ENCODE assay signal across 8 cellular contexts in the genomic region with DNA sequence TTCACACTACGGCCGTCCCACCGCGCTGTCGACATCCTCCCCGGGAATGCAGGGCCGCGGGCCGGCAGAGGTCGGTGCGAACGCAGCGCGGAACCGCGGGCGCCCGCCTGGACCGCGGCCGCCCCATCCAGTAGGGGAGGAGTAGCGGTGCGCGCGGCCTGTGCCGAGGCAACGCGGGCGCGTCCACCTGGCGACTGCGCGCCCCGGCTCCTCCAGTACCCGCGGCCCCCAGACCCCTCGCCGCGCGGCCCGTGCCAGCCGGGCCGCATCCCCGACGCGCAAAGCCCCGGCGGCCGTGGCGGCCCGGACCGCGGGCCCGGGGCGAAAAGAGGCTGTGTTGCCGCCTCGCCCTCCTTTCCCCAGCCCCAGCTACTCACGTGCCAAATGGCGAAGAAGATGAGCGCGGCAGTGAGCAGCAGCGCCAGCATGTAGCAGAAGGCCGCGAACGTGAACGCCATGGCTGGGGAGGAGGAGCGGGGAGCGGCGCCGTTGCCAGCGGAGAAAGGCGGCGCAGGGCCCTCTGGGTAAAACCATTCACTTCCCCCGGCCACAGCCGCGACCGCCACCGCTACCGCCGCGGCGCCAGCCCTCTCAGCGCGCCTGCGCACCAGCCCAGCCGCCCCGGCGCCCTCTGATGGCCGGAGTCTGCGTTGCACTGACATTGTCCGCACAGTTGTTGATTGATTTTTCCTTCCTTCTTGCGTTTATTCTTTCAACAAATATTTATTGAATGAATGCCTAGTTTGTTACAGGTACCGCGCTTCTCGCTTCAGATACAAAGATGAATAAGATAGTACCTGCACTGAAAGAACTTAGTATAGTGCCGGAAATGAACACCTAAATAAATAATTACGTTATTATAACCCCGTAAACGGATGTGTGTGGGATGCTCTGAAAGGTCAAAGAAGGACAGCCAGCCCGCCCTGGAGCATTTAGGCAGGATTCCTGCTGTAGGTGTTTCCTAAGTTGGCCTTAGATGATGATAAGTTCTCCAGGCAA. TPM values are rescaled to one million over a fixed set of nuclear protein-coding genes. Genes with fewer than 3 reads are reported as not detected.
A peak's percentile ranks its signal among the peaks of the same experiment; 100 is the strongest.
DNase-seq lines count a peak whose midpoint lies in the region; ATAC-seq, FAIRE-seq and TF ChIP-seq lines count a peak whose summit lies in the region.

A gene (minus strand): TSS at position 505 of the 999 bp plus-strand sequence. CDS start 47 bp downstream, at position 458.

- no peaks in the 10 kb centered on the region for H3K36me3 Mint-ChIP-seq in immature natural killer cell

- peak within 1 kb of the TSS; percentile 80 to 97 (median 91) for H3K27ac Mint-ChIP-seq in immature natural killer cell

- H3K27me3 ChIP-seq in bronchial epithelial cell (ENCODE audit: control insufficient read depth, insufficient read depth, low read length) = no peaks in the 10 kb centered on the region

- peak; percentile 96 for ATAC-seq in GM18907 (IDR thresholded peaks at IDR 0.05; ENCODE audit: unreplicated experiment)
- peak; percentile 96 for ATAC-seq in HG03159 (IDR thresholded peaks at IDR 0.05; ENCODE audit: unreplicated experiment)

- peaks cover 17 to 22% (median 18%) of the 10 kb centered on the region in 3 donors for H3K27me3 Mint-ChIP-seq in immature natural killer cell (ENCODE audit: low read depth in 3 of 3)

- peak within 1 kb of the TSS; percentile 83 for H3K4me3 ChIP-seq in WI38 (ENCODE audit: low read depth, low read length)
- peak within 1 kb of the TSS; percentile 66 for H3K4me3 ChIP-seq in bronchial epithelial cell (ENCODE audit: low read depth, low read length)

- H3K36me3 ChIP-seq in bronchial epithelial cell (ENCODE audit: control insufficient read depth, insufficient read depth, low read length) = no peaks in the 10 kb centered on the region

- DNase-seq in AG08395 (ENCODE audit: low spot score) (peak; percentile 98), NCI-H2227 (lab: John Stamatoyannopoulos, UW; ENCODE audit: unreplicated experiment) (peak; percentile 94), bronchial epithelial cell (ENCODE audit: low read depth) (peak; percentile 80), immature natural killer cell (peak; percentile 93)
- DNase-seq in stimulated activated CD4-positive, alpha-beta T cell treated with anti-CD3 and anti-CD28 coated beads, Interleukin-12 subunit alpha, Interleukin-12 subunit beta, amount 100 ng/mL, for 24 hours (ENCODE audit: low read depth in 2 of 2) = peak; percentile 89

- H3K4me3 Mint-ChIP-seq in immature natural killer cell = peak within 1 kb of the TSS; percentile 86 to 93 (median 90)

- peak; percentile 88 for TF ChIP-seq CTCF in WI38 (IDR thresholded peaks at IDR 0.05; ENCODE audit: low read depth, low read length)
- peak; percentile 84 for TF ChIP-seq CTCF in bronchial epithelial cell (IDR thresholded peaks at IDR 0.05; ENCODE audit: insufficient read depth, low read length, severe bottlenecking)

- H3K4me1 Mint-ChIP-seq in immature natural killer cell = peaks cover 23 to 31% of the 10 kb centered on the region in 2 donors

- no peaks in the 10 kb centered on the region for H3K9me3 Mint-ChIP-seq in immature natural killer cell

- FAIRE-seq in bronchial epithelial cell (lab: Jason Lieb, UNC) = no peak

RNA-seq across cellular contexts. Expression of the gene that starts here (rescaled TPM):
- total RNA-seq in bronchial epithelial cell = 54.5 and 125 TPM in 2 replicates
- polyA plus RNA-seq in immature natural killer cell = 100 to 1,000 TPM in 1 of 3 donors, 10 to 100 TPM in 2; 59.7 to 101 (median 61.8) TPM

Comparison
In these comparisons a context has a peak if more than half of its experiments do, and no peak if none do; other contexts are left out.
1. Peak in every context shown above with its lines: DNase-seq, ATAC-seq and H3K4me3 ChIP-seq.